ENCODE assay signal across 1 cellular context in the genomic region with DNA sequence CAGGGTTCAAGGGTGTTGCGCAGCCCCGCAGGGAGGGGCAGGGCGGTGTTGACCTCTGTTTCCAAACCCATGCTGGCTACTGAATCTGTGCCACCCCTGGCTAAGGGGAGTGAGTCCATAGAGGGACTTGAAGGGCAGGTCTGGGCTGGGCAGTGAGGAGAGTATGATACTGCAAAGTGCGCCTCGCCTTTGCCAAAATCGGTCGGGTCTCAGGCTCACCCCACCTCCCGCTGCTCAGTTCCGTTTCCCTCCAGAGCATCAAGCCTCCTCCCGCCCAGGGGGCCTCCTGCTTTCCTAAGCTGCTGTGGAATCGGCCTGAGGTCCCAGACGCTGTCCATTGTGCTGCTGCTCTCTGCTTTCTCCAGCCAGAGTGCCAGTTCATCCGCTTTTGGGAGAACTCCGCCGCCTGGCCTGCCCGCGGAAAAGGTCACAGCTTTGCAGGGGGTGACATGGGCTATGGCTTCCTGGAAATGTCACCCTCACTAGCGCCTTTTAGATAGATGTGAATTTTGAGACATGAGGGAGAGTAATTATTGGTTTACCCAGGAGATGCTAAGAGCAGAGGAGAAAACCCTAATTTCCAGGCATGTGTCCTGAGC.
TF ChIP-seq lines count a peak whose summit lies in the region.

No MANE protein-coding gene starts in this region.

TF ChIP-seq in WTC11, 78 proteins besides CTCF, POLR2A, EP300 and RAD21 (continued from another document):
- TF ChIP-seq, protein P1, sequence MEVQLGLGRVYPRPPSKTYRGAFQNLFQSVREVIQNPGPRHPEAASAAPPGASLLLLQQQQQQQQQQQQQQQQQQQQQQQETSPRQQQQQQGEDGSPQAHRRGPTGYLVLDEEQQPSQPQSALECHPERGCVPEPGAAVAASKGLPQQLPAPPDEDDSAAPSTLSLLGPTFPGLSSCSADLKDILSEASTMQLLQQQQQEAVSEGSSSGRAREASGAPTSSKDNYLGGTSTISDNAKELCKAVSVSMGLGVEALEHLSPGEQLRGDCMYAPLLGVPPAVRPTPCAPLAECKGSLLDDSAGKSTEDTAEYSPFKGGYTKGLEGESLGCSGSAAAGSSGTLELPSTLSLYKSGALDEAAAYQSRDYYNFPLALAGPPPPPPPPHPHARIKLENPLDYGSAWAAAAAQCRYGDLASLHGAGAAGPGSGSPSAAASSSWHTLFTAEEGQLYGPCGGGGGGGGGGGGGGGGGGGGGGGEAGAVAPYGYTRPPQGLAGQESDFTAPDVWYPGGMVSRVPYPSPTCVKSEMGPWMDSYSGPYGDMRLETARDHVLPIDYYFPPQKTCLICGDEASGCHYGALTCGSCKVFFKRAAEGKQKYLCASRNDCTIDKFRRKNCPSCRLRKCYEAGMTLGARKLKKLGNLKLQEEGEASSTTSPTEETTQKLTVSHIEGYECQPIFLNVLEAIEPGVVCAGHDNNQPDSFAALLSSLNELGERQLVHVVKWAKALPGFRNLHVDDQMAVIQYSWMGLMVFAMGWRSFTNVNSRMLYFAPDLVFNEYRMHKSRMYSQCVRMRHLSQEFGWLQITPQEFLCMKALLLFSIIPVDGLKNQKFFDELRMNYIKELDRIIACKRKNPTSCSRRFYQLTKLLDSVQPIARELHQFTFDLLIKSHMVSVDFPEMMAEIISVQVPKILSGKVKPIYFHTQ (CRISPR knock-in tag; IDR thresholded peaks at IDR 0.05), result no peak
- no peak for TF ChIP-seq ZNF317 (CRISPR knock-in tag; IDR thresholded peaks at IDR 0.05; ENCODE audit: borderline replicate concordance, low read depth)
- TF ChIP-seq, protein P2, sequence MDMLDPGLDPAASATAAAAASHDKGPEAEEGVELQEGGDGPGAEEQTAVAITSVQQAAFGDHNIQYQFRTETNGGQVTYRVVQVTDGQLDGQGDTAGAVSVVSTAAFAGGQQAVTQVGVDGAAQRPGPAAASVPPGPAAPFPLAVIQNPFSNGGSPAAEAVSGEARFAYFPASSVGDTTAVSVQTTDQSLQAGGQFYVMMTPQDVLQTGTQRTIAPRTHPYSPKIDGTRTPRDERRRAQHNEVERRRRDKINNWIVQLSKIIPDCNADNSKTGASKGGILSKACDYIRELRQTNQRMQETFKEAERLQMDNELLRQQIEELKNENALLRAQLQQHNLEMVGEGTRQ (CRISPR knock-in tag; IDR thresholded peaks at IDR 0.05), result no peak
TF ChIP-seq in WTC11: peak in this region for 0.
